In the genomic region with DNA sequence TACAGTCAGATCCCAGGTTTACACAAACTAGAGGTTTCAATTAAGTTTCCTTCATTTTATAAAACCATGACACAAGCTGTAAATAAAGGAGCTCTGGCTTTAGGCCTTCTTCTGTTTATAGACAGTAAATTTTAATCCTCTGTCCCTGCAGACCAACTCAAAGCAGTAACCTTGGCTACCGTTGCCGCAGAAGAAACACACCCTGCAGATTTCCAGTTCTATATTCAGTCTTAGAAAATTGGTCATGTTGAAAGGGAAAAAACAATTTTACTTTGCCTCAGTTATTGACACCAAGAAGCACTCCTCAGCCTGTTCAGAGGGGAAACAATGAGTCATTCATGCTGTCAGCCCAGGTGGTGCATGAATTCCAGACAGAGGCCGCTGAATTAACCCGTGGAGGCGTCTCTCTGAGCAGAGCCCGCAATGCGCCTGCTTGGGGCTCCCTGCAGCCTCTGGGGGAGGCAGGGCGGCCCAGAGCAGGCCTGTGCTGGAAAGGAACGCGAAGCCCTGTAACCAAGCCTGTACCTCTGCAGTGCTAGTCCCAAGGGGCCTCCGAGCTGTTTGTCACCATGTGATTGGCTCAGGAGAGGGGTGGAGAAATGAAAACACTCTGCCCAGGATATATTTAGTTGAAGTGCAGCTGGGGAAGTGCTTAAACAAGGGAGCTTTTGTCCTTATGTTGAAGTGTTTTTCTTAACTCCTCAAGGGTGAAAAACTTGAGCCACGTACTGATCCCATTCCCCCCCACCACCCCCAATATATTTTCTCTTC, we compare ENCODE assay signal across 1 cellular context.
A peak's percentile ranks its signal among the peaks of the same experiment; 100 is the strongest.
TF ChIP-seq lines count a peak whose summit lies in the region.

No MANE protein-coding gene starts in this region.

TF ChIP-seq in K562, 482 proteins besides CTCF, POLR2A, EP300 and RAD21 (continued from another document and continues in another):
- TF ChIP-seq, protein P1, sequence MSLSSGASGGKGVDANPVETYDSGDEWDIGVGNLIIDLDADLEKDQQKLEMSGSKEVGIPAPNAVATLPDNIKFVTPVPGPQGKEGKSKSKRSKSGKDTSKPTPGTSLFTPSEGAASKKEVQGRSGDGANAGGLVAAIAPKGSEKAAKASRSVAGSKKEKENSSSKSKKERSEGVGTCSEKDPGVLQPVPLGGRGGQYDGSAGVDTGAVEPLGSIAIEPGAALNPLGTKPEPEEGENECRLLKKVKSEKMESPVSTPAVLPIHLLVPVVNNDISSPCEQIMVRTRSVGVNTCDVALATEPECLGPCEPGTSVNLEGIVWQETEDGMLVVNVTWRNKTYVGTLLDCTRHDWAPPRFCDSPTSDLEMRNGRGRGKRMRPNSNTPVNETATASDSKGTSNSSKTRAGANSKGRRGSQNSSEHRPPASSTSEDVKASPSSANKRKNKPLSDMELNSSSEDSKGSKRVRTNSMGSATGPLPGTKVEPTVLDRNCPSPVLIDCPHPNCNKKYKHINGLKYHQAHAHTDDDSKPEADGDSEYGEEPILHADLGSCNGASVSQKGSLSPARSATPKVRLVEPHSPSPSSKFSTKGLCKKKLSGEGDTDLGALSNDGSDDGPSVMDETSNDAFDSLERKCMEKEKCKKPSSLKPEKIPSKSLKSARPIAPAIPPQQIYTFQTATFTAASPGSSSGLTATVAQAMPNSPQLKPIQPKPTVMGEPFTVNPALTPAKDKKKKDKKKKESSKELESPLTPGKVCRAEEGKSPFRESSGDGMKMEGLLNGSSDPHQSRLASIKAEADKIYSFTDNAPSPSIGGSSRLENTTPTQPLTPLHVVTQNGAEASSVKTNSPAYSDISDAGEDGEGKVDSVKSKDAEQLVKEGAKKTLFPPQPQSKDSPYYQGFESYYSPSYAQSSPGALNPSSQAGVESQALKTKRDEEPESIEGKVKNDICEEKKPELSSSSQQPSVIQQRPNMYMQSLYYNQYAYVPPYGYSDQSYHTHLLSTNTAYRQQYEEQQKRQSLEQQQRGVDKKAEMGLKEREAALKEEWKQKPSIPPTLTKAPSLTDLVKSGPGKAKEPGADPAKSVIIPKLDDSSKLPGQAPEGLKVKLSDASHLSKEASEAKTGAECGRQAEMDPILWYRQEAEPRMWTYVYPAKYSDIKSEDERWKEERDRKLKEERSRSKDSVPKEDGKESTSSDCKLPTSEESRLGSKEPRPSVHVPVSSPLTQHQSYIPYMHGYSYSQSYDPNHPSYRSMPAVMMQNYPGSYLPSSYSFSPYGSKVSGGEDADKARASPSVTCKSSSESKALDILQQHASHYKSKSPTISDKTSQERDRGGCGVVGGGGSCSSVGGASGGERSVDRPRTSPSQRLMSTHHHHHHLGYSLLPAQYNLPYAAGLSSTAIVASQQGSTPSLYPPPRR (CRISPR knock-in tag; IDR thresholded peaks at IDR 0.05; ENCODE audit: borderline replicate concordance): no peak
- TF ChIP-seq RFX5 (IDR thresholded peaks at IDR 0.05; ENCODE audit: low read depth, low read length): no peak
- TF ChIP-seq NR2C1 (IDR thresholded peaks at IDR 0.05): no peak
- peak; percentile 14; the same call in 1 of the 2 replicates for TF ChIP-seq NR2C1 (tag; IDR thresholded peaks at IDR 0.05)
- TF ChIP-seq, protein P2, sequence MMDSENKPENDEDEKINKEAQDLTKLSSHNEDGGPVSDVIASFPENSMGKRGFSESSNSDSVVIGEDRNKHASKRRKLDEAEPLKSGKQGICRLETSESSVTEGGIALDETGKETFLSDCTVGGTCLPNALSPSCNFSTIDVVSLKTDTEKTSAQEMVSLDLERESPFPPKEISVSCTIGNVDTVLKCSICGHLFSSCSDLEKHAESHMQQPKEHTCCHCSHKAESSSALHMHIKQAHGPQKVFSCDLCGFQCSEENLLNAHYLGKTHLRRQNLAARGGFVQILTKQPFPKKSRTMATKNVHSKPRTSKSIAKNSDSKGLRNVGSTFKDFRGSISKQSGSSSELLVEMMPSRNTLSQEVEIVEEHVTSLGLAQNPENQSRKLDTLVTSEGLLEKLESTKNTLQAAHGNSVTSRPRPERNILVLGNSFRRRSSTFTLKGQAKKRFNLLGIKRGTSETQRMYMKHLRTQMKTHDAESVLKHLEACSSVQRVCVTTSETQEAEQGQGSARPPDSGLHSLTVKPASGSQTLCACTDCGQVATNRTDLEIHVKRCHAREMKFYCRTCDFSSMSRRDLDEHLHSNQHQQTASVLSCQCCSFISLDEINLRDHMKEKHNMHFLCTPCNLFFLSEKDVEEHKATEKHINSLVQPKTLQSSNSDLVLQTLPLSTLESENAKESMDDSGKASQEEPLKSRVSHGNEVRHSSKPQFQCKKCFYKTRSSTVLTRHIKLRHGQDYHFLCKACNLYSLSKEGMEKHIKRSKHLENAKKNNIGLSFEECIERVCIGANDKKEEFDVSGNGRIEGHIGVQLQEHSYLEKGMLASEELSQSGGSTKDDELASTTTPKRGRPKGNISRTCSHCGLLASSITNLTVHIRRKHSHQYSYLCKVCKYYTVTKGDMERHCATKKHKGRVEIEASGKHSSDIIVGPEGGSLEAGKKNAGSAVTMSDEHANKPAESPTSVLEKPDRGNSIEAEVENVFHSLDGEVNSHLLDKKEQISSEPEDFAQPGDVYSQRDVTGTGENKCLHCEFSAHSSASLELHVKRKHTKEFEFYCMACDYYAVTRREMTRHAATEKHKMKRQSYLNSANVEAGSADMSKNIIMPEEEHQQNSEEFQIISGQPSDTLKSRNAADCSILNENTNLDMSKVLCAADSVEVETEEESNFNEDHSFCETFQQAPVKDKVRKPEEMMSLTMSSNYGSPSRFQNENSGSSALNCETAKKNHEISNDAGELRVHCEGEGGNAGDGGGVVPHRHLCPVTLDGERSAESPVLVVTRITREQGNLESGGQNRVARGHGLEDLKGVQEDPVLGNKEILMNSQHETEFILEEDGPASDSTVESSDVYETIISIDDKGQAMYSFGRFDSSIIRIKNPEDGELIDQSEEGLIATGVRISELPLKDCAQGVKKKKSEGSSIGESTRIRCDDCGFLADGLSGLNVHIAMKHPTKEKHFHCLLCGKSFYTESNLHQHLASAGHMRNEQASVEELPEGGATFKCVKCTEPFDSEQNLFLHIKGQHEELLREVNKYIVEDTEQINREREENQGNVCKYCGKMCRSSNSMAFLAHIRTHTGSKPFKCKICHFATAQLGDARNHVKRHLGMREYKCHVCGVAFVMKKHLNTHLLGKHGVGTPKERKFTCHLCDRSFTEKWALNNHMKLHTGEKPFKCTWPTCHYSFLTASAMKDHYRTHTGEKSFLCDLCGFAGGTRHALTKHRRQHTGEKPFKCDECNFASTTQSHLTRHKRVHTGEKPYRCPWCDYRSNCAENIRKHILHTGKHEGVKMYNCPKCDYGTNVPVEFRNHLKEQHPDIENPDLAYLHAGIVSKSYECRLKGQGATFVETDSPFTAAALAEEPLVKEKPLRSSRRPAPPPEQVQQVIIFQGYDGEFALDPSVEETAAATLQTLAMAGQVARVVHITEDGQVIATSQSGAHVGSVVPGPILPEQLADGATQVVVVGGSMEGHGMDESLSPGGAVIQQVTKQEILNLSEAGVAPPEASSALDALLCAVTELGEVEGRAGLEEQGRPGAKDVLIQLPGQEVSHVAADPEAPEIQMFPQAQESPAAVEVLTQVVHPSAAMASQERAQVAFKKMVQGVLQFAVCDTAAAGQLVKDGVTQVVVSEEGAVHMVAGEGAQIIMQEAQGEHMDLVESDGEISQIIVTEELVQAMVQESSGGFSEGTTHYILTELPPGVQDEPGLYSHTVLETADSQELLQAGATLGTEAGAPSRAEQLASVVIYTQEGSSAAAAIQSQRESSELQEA (IDR thresholded peaks at IDR 0.05; ENCODE audit: low read depth): no peak
- peak; percentile 79 for TF ChIP-seq RBBP5 (IDR thresholded peaks at IDR 0.05; ENCODE audit: borderline replicate concordance, insufficient read depth, low read length, poor library complexity, severe bottlenecking)
- TF ChIP-seq, protein P3, sequence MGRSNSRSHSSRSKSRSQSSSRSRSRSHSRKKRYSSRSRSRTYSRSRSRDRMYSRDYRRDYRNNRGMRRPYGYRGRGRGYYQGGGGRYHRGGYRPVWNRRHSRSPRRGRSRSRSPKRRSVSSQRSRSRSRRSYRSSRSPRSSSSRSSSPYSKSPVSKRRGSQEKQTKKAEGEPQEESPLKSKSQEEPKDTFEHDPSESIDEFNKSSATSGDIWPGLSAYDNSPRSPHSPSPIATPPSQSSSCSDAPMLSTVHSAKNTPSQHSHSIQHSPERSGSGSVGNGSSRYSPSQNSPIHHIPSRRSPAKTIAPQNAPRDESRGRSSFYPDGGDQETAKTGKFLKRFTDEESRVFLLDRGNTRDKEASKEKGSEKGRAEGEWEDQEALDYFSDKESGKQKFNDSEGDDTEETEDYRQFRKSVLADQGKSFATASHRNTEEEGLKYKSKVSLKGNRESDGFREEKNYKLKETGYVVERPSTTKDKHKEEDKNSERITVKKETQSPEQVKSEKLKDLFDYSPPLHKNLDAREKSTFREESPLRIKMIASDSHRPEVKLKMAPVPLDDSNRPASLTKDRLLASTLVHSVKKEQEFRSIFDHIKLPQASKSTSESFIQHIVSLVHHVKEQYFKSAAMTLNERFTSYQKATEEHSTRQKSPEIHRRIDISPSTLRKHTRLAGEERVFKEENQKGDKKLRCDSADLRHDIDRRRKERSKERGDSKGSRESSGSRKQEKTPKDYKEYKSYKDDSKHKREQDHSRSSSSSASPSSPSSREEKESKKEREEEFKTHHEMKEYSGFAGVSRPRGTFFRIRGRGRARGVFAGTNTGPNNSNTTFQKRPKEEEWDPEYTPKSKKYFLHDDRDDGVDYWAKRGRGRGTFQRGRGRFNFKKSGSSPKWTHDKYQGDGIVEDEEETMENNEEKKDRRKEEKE (IDR thresholded peaks at IDR 0.05; ENCODE audit: borderline replicate concordance in 1 of 2, control insufficient read depth in 1 of 2, low read depth in 2 of 2, low read length in 1 of 2): peak in 1 of 2 experiments; percentile 77; a peak in 1 of 4 replicates
- no peak for TF ChIP-seq PML (IDR thresholded peaks at IDR 0.05; ENCODE audit: low read length)
- TF ChIP-seq HIVEP1 (CRISPR knock-in tag; IDR thresholded peaks at IDR 0.05): no peak
- no peak; the same call in 1 of the 2 replicates for TF ChIP-seq ZKSCAN8 (CRISPR knock-in tag; IDR thresholded peaks at IDR 0.05)
- TF ChIP-seq ZNF589 (CRISPR knock-in tag; IDR thresholded peaks at IDR 0.05; ENCODE audit: low read depth): no peak
- no peak for TF ChIP-seq POLR2AphosphoS2 (IDR thresholded peaks at IDR 0.05; ENCODE audit: low read length)
- TF ChIP-seq, protein P4, sequence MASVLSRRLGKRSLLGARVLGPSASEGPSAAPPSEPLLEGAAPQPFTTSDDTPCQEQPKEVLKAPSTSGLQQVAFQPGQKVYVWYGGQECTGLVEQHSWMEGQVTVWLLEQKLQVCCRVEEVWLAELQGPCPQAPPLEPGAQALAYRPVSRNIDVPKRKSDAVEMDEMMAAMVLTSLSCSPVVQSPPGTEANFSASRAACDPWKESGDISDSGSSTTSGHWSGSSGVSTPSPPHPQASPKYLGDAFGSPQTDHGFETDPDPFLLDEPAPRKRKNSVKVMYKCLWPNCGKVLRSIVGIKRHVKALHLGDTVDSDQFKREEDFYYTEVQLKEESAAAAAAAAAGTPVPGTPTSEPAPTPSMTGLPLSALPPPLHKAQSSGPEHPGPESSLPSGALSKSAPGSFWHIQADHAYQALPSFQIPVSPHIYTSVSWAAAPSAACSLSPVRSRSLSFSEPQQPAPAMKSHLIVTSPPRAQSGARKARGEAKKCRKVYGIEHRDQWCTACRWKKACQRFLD (CRISPR knock-in tag; IDR thresholded peaks at IDR 0.05): no peak
- no peak for TF ChIP-seq MAFG (tag; conservative IDR thresholded peaks at IDR 0.05)
- no peak for TF ChIP-seq RBM15 (IDR thresholded peaks at IDR 0.05; ENCODE audit: insufficient read depth, low read length)
- no peak for TF ChIP-seq ZNF23 (CRISPR knock-in tag; IDR thresholded peaks at IDR 0.05)
- no peak for TF ChIP-seq ZC3H11A (IDR thresholded peaks at IDR 0.05; ENCODE audit: low read depth, low read length)
- TF ChIP-seq, protein P5, sequence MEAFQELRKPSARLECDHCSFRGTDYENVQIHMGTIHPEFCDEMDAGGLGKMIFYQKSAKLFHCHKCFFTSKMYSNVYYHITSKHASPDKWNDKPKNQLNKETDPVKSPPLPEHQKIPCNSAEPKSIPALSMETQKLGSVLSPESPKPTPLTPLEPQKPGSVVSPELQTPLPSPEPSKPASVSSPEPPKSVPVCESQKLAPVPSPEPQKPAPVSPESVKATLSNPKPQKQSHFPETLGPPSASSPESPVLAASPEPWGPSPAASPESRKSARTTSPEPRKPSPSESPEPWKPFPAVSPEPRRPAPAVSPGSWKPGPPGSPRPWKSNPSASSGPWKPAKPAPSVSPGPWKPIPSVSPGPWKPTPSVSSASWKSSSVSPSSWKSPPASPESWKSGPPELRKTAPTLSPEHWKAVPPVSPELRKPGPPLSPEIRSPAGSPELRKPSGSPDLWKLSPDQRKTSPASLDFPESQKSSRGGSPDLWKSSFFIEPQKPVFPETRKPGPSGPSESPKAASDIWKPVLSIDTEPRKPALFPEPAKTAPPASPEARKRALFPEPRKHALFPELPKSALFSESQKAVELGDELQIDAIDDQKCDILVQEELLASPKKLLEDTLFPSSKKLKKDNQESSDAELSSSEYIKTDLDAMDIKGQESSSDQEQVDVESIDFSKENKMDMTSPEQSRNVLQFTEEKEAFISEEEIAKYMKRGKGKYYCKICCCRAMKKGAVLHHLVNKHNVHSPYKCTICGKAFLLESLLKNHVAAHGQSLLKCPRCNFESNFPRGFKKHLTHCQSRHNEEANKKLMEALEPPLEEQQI (IDR thresholded peaks at IDR 0.05): no peak
- TF ChIP-seq ETV5 (CRISPR knock-in tag; IDR thresholded peaks at IDR 0.05; ENCODE audit: low read depth): 0 out of 2 replicates have a peak, but pooled peaks have one; percentile 24
- TF ChIP-seq DDX20 (tag; IDR thresholded peaks at IDR 0.05; ENCODE audit: low read depth): no peak
- TF ChIP-seq, protein P6, sequence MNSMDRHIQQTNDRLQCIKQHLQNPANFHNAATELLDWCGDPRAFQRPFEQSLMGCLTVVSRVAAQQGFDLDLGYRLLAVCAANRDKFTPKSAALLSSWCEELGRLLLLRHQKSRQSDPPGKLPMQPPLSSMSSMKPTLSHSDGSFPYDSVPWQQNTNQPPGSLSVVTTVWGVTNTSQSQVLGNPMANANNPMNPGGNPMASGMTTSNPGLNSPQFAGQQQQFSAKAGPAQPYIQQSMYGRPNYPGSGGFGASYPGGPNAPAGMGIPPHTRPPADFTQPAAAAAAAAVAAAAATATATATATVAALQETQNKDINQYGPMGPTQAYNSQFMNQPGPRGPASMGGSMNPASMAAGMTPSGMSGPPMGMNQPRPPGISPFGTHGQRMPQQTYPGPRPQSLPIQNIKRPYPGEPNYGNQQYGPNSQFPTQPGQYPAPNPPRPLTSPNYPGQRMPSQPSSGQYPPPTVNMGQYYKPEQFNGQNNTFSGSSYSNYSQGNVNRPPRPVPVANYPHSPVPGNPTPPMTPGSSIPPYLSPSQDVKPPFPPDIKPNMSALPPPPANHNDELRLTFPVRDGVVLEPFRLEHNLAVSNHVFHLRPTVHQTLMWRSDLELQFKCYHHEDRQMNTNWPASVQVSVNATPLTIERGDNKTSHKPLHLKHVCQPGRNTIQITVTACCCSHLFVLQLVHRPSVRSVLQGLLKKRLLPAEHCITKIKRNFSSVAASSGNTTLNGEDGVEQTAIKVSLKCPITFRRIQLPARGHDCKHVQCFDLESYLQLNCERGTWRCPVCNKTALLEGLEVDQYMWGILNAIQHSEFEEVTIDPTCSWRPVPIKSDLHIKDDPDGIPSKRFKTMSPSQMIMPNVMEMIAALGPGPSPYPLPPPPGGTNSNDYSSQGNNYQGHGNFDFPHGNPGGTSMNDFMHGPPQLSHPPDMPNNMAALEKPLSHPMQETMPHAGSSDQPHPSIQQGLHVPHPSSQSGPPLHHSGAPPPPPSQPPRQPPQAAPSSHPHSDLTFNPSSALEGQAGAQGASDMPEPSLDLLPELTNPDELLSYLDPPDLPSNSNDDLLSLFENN (IDR thresholded peaks at IDR 0.05; ENCODE audit: low read depth in 2 of 2, low read length in 2 of 2): no peak
- TF ChIP-seq FOXJ2 (tag; IDR thresholded peaks at IDR 0.05): peak; percentile 88; the same call in 1 of the 2 replicates
- TF ChIP-seq NFIC (IDR thresholded peaks at IDR 0.05): no peak
- TF ChIP-seq NBN (IDR thresholded peaks at IDR 0.05; ENCODE audit: low read depth): no peak
- no peak for TF ChIP-seq HNRNPLL (IDR thresholded peaks at IDR 0.05; ENCODE audit: low read depth, low read length, poor library complexity, severe bottlenecking)
- no peak for TF ChIP-seq TAF15 (IDR thresholded peaks at IDR 0.05; ENCODE audit: low read depth, low read length)
- no peak for TF ChIP-seq ZNF140 (CRISPR knock-in tag; IDR thresholded peaks at IDR 0.05)
